Comparison of ENCODE assay signal across 8 cellular contexts in genomic region chr11:118908931-118909618, GRCh38. TPM values are rescaled to one million over a fixed set of nuclear protein-coding genes. Genes with fewer than 3 reads are reported as not detected.
DNase-seq lines count a peak whose midpoint lies in the region; ATAC-seq and TF ChIP-seq lines count a peak whose summit lies in the region.

No MANE protein-coding gene starts in this region.

- H3K36me3 Mint-ChIP-seq in CD4-positive, alpha-beta T cell (ENCODE audit: low read depth): peaks cover 54% of the 10 kb centered on the region

- peak in 1 of 10 experiments; percentile 4 for DNase-seq in CD4-positive, alpha-beta T cell
- DNase-seq in MG63 (peak; percentile 83), right cardiac atrium (peak; percentile 78 to 93 (median 93)), prostate gland (ENCODE audit: low spot score) (peak; percentile 70), UCSD-AML1 (lab: John Stamatoyannopoulos, UW; ENCODE audit: unreplicated experiment) (no peak)

- no peaks in the 10 kb centered on the region for H3K27me3 ChIP-seq in CD4-positive, alpha-beta T cell (ENCODE audit: control insufficient read depth, insufficient read depth, low read length)
- H3K27me3 ChIP-seq in MG63 (no peaks in the 10 kb centered on the region), right cardiac atrium (ENCODE audit: control insufficient read depth, insufficient read depth) (no peaks in the 10 kb centered on the region), prostate gland (replicated peaks; ENCODE audit: insufficient read depth) (no peaks in the 10 kb centered on the region)

- H3K4me1 Mint-ChIP-seq in CD4-positive, alpha-beta T cell (ENCODE audit: low read depth): peaks cover 59% of the 10 kb centered on the region

- H3K27me3 Mint-ChIP-seq in CD4-positive, alpha-beta T cell: no peaks in the 10 kb centered on the region

- TF ChIP-seq CTCF in CD4-positive, alpha-beta T cell (IDR thresholded peaks at IDR 0.05): no peak
- no peak for TF ChIP-seq CTCF in prostate gland (IDR thresholded peaks at IDR 0.05)

- H3K36me3 ChIP-seq in MG63 (peaks cover 58% of the 10 kb centered on the region), prostate gland (peaks cover 0 to 2% of the 10 kb centered on the region in 2 donors)

- H3K27ac ChIP-seq in CD4-positive, alpha-beta T cell (ENCODE audit: low read depth, low read length): peak overlapping the region; percentile 96
- H3K27ac ChIP-seq in angular gyrus (ENCODE audit: low read depth, low read length) (peak overlapping the region; percentile 95), right cardiac atrium (ENCODE audit: low read length) (peak overlapping the region; percentile 76), prostate gland (peak overlapping the region; percentile 92 to 97)

- WGBS in right cardiac atrium: 10% methylated on average over 17 of the region's 17 CpGs
- 4% methylated on average over 17 of the region's 17 CpGs for WGBS in prostate gland

- no peaks in the 10 kb centered on the region for H3K9me3 ChIP-seq in CD4-positive, alpha-beta T cell (ENCODE audit: control insufficient read depth, low read length)
- no peaks in the 10 kb centered on the region for H3K9me3 ChIP-seq in MG63
- H3K9me3 ChIP-seq in right cardiac atrium (ENCODE audit: control insufficient read depth, low read length): no peaks in the 10 kb centered on the region
- no peaks in the 10 kb centered on the region for H3K9me3 ChIP-seq in prostate gland

- H3K4me1 ChIP-seq in right cardiac atrium (ENCODE audit: control insufficient read depth, insufficient read depth, low read length) (peaks cover 43% of the 10 kb centered on the region), prostate gland (replicated peaks) (peaks cover 52% of the 10 kb centered on the region)

- ATAC-seq in CD4-positive, alpha-beta T cell (ENCODE audit: poor library complexity): no peak
- peak; percentile 48 to 62 for ATAC-seq in right cardiac atrium
- ATAC-seq in HG03135 (IDR thresholded peaks at IDR 0.05; ENCODE audit: unreplicated experiment): no peak
- ATAC-seq in GM21447 (IDR thresholded peaks at IDR 0.05; ENCODE audit: unreplicated experiment): no peak

- POLR2A ChIA-PET in CD4-positive, alpha-beta T cell (lab: Charles Lee): interaction anchor here (0.7 to 10.4 kb wide), 9 partner anchors 15 to 564 kb away, joined by 3 to 157 read pairs (median 3); partner anchors contain the start of genes CENATAC, DDX6, UPK2 and VPS11

- H3K4me3 ChIP-seq in MG63 (peak overlapping the region; percentile 30), right cardiac atrium (ENCODE audit: low read length) (no peak overlapping the region), prostate gland (peak overlapping the region; percentile 23 to 28)

- CTCF ChIA-PET in CD4-positive, alpha-beta T cell (lab: Charles Lee): interaction anchor here (1.2 to 2.7 kb wide), 5 partner anchors 19 to 219 kb away, joined by 3 to 10 read pairs (median 5); partner anchors contain the start of genes DDX6 and UPK2

- intact Hi-C loops in CD4-positive, alpha-beta T cell (cut with DNase I, micrococcal nuclease): loop anchor here in 1 of 2 experiments (1.0 kb wide), 1 partner anchor 17 kb away; no protein-coding TSS in a partner anchor
- intact Hi-C loops in right cardiac atrium (cut with DNase I) (loop anchor here in 3 of 4 donors (2.0 to 10.0 kb wide), 6 partner anchors 14 to 116 kb away; partner anchors contain the start of genes DDX6 (in 1 of the 3) and UPK2 (in 1 of the 3)), prostate gland (cut with DNase I) (no loop called here)

- peak overlapping the region; percentile 100 for H3K27ac Mint-ChIP-seq in CD4-positive, alpha-beta T cell

- H3K4me3 Mint-ChIP-seq in CD4-positive, alpha-beta T cell: peak overlapping the region; percentile 82

- no peaks in the 10 kb centered on the region for H3K9me3 Mint-ChIP-seq in CD4-positive, alpha-beta T cell

- peak; percentile 42 for TF ChIP-seq POLR2A in prostate gland (IDR thresholded peaks at IDR 0.05)

RNA-seq across cellular contexts. Expression of gene BCL9L, which starts 16.7 kb away (rescaled TPM):
- 100 to 1,000 TPM; 326 to 332 TPM for total RNA-seq in CD4-positive, alpha-beta T cell
- 1.8 and 2.3 TPM in 2 replicates for total RNA-seq in MG63 (2014; rRNA removed; shearing (Covaris generic); ENCODE audit: low replicate concordance)
- total RNA-seq in right cardiac atrium (10 to 100 TPM; 44.0 to 76.7 (median 54.6) TPM), prostate gland (10 to 100 TPM; 46.6 to 56.8 TPM)
- polyA plus RNA-seq in right cardiac atrium: 29.9 TPM

RNA-seq across cellular contexts. Expression of gene CXCR5, which starts 25.4 kb away (rescaled TPM):
- 10 to 100 TPM; 13.2 to 14.3 TPM for total RNA-seq in CD4-positive, alpha-beta T cell
- total RNA-seq in MG63 (2014; rRNA removed; shearing (Covaris generic); ENCODE audit: low replicate concordance): not detected in 2 replicates
- total RNA-seq in right cardiac atrium (not detected), prostate gland (under 1 TPM in 1 of 2 donors, not detected in 1; 0.17 TPM)
- polyA plus RNA-seq in right cardiac atrium: 0.34 TPM

RNA-seq across cellular contexts. Expression of gene UPK2, which starts 47.0 kb away (rescaled TPM):
- total RNA-seq in CD4-positive, alpha-beta T cell: under 1 TPM in 1 of 2 experiments, not detected in 1; 0.27 TPM
- not detected in 2 replicates for total RNA-seq in MG63 (2014; rRNA removed; shearing (Covaris generic); ENCODE audit: low replicate concordance)
- total RNA-seq in right cardiac atrium (not detected), prostate gland (not detected)
- not detected for polyA plus RNA-seq in right cardiac atrium

Comparison
In these comparisons a context has a peak if more than half of its experiments do, and no peak if none do; other contexts are left out.
1. ATAC-seq: peak in right cardiac atrium (2 of 2); none in CD4-positive, alpha-beta T cell (single experiment), HG03135 (single experiment) and GM21447 (single experiment).
2. RNA of gene BCL9L, which starts 16.7 kb away (total RNA-seq): 326 to 332 TPM in CD4-positive, alpha-beta T cell, 44.0 to 76.7 TPM in right cardiac atrium and 46.6 to 56.8 TPM in prostate gland; 1.8 to 2.3 TPM in MG63; every median in the first group is over 10 times any median in the second.
3. RNA of gene CXCR5, which starts 25.4 kb away (total RNA-seq): 13.2 to 14.3 TPM in CD4-positive, alpha-beta T cell; 0.17 TPM in prostate gland, not detected in right cardiac atrium and not detected in MG63; every median in the first group is over 10 times any median in the second.
4. Peak in every context shown above with its lines, with median percentiles within 50 percentile points of each other: H3K27ac ChIP-seq.